ENCODE assay signal across 19 cellular contexts in genomic region chr21:44998621-44999427, GRCh38.
"Had no signal": no experiment of that assay in that cellular context is flagged by ENCODE, and none has a peak within 500 bp of the region (broad histone marks: within the 10 kb centered on the region; RNA-seq: fewer than 3 reads in every experiment).

No MANE protein-coding gene starts in this region.

- ATAC-seq: activated T-cell treated with anti-CD3 and anti-CD28 coated beads, Interleukin-2, amount 50 U/mL, for 4 hours; effector memory CD8-positive, alpha-beta T cell; esophagus mucosa; SK-N-SH treated with all-trans-retinoic acid at 6 μM for 48 hours had no signal

- H3K9me3 ChIP-seq: adrenal gland, colonic mucosa, testis, upper lobe of left lung had no signal

- H3K27me3 ChIP-seq: adrenal gland, colonic mucosa, testis, upper lobe of left lung had no signal

- H3K4me3 ChIP-seq: adrenal gland, colonic mucosa, dorsolateral prefrontal cortex, skin epidermis, testis, upper lobe of left lung had no signal

- H3K36me3 ChIP-seq: adrenal gland, colonic mucosa, upper lobe of left lung, WERI-Rb-1 had no signal

- H3K4me1 ChIP-seq: colonic mucosa, testis had no signal

- DNase-seq: activated CD4-positive, CD25-positive, alpha-beta regulatory T cell treated with anti-CD3 and anti-CD28 coated beads, Interleukin-2, amount 50 U/mL, for 72 hours; activated CD8-positive, alpha-beta memory T cell treated with anti-CD3 and anti-CD28 coated beads, Interleukin-2, amount 50 U/mL, for 48 hours; activated naive CD4-positive, alpha-beta T cell; activated T-cell treated with anti-CD3 and anti-CD28 coated beads, Interleukin-2, amount 50 U/mL, for 4 hours; colonic mucosa; effector memory CD8-positive, alpha-beta T cell; hypothalamus; mesenchymal stem cell; naive B cell; stimulated activated CD4-positive, alpha-beta T cell treated with anti-CD3 and anti-CD28 coated beads, Interleukin-2, amount 100 ng/mL, for 48 hours; stimulated activated naive CD4-positive, alpha-beta T cell; testis; WERI-Rb-1 had no signal

- H3K27ac ChIP-seq: adrenal gland, colonic mucosa, dorsolateral prefrontal cortex, testis, upper lobe of left lung, WERI-Rb-1 had no signal
